Comparison of ENCODE assay signal across 8 cellular contexts in the genomic region with DNA sequence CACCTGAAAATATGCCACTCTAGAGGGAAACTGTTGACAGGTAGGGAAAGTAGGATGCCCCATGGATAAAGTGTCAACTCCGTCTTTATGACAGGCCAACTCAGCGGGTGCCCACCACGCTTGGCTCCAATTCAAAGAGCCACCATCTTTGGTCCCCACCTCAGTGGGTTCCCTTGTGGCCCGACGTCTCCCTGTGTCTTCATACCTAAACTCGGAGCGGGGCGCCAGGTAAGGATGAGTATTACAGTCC. TPM values are rescaled to one million over a fixed set of nuclear protein-coding genes. Genes with fewer than 3 reads are reported as not detected.
DNase-seq lines count a peak whose midpoint lies in the region; ATAC-seq and TF ChIP-seq lines count a peak whose summit lies in the region.

No MANE protein-coding gene starts in this region.

- H3K27ac ChIP-seq in AG04450 (ENCODE audit: low read depth, low read length) (peak overlapping the region; percentile 88), KOPT-K1 (ENCODE audit: low read depth, low read length, poor library complexity, severe bottlenecking) (peak overlapping the region; percentile 98), colonic mucosa (peak overlapping the region; percentile 78)
- peak overlapping the region; percentile 84 for H3K27ac ChIP-seq in naive thymus-derived CD4-positive, alpha-beta T cell (ENCODE audit: low read depth, low read length)

- H3K27me3 Mint-ChIP-seq in naive thymus-derived CD4-positive, alpha-beta T cell, result no peaks in the 10 kb centered on the region

- peaks cover 35% of the 10 kb centered on the region for H3K36me3 ChIP-seq in KOPT-K1 (ENCODE audit: insufficient read depth, low read length)
- no peaks in the 10 kb centered on the region for H3K36me3 ChIP-seq in colonic mucosa
- H3K36me3 ChIP-seq in naive thymus-derived CD4-positive, alpha-beta T cell (ENCODE audit: control insufficient read depth in 2 of 3, insufficient read depth in 3 of 3, low read length in 3 of 3), result peaks cover 0 to 29% (median 7%) of the 10 kb centered on the region in 3 experiments

- peaks cover 7% of the 10 kb centered on the region for H3K4me1 ChIP-seq in colonic mucosa
- H3K4me1 ChIP-seq in naive thymus-derived CD4-positive, alpha-beta T cell (ENCODE audit: control insufficient read depth in 2 of 2, insufficient read depth in 2 of 2, low read length in 2 of 2), result peaks cover 16 to 18% of the 10 kb centered on the region in 2 donors

- H3K9ac ChIP-seq in colonic mucosa (ENCODE audit: low read depth in 2 of 2, low read length in 2 of 2), result peak overlapping the region; percentile 83 to 84

- in situ Hi-C loops in GM13976 (cut with MboI; ENCODE audit: low sequenced_read_pairs, unreplicated experiment), result no loop called here

- ATAC-seq in naive thymus-derived CD4-positive, alpha-beta T cell, result no peak
- ATAC-seq in HG02763 (IDR thresholded peaks at IDR 0.05; ENCODE audit: unreplicated experiment), result no peak
- ATAC-seq in GM18907 (IDR thresholded peaks at IDR 0.05; ENCODE audit: unreplicated experiment), result no peak

- intact Hi-C loops in colonic mucosa (cut with DNase I), result loop anchor here (2.0 kb wide), 1 partner anchor 26 kb away; a partner anchor contains a TSS
- intact Hi-C loops in naive thymus-derived CD4-positive, alpha-beta T cell (cut with micrococcal nuclease), result loop anchor here (1.0 to 5.0 kb wide), 14 partner anchors 27 to 995 kb away; a partner anchor contains a TSS

- DNase-seq in AG04450 (ENCODE audit: low read depth, low spot score) (no peak), colonic mucosa (no peak), NCI-H1930 (lab: John Stamatoyannopoulos, UW) (no peak), GM13976 (ENCODE audit: low spot score) (no peak)
- no peak for DNase-seq in naive thymus-derived CD4-positive, alpha-beta T cell

- peaks cover 30 to 60% (median 51%) of the 10 kb centered on the region in 7 donors for H3K4me1 Mint-ChIP-seq in naive thymus-derived CD4-positive, alpha-beta T cell

- peak overlapping the region; percentile 85 for H3K4me3 ChIP-seq in AG04450 (ENCODE audit: low read depth, low read length)
- H3K4me3 ChIP-seq in colonic mucosa, result peak overlapping the region; percentile 56
- peak overlapping the region; percentile 73 for H3K4me3 ChIP-seq in naive thymus-derived CD4-positive, alpha-beta T cell (ENCODE audit: low read length)

- H3K27ac Mint-ChIP-seq in naive thymus-derived CD4-positive, alpha-beta T cell, result peak overlapping the region; percentile 97 to 100 (median 99)

- peaks cover 0 to 7% (median 0%) of the 10 kb centered on the region in 11 donors for H3K9me3 Mint-ChIP-seq in naive thymus-derived CD4-positive, alpha-beta T cell

- no peaks in the 10 kb centered on the region for H3K9me3 ChIP-seq in AG04450 (ENCODE audit: control insufficient read depth, insufficient read depth, low read length)
- H3K9me3 ChIP-seq in KOPT-K1 (ENCODE audit: insufficient read depth, low read length, poor library complexity, severe bottlenecking), result no peaks in the 10 kb centered on the region
- H3K9me3 ChIP-seq in colonic mucosa, result no peaks in the 10 kb centered on the region
- no peaks in the 10 kb centered on the region for H3K9me3 ChIP-seq in naive thymus-derived CD4-positive, alpha-beta T cell (ENCODE audit: control insufficient read depth in 2 of 3, low read length in 3 of 3)

- POLR2A ChIA-PET in AG04450 (lab: Yijun Ruan, JAX), result interaction anchor here (0.8 to 1.9 kb wide), 11 partner anchors 10 to 104 kb away, joined by 3 to 22 read pairs (median 4); a partner anchor contains a TSS
- POLR2A ChIA-PET in naive thymus-derived CD4-positive, alpha-beta T cell (lab: Charles Lee), result interaction anchor here (0.6 to 17.4 kb wide), 21 partner anchors 11 to 481 kb away, joined by 3 to 499 read pairs (median 5); a partner anchor contains a TSS

- peak overlapping the region; percentile 90 to 99 (median 96) for H3K4me3 Mint-ChIP-seq in naive thymus-derived CD4-positive, alpha-beta T cell

- TF ChIP-seq CTCF in AG04450 (IDR thresholded peaks at IDR 0.05; ENCODE audit: low read depth, low read length), result no peak
- TF ChIP-seq CTCF in colonic mucosa (IDR thresholded peaks at IDR 0.05), result no peak
- TF ChIP-seq CTCF in GM13976 (IDR thresholded peaks at IDR 0.05; ENCODE audit: borderline replicate concordance, control extremely low read depth, extremely low read depth, insufficient read depth, missing control alignments), result no peak

- H3K27me3 ChIP-seq in AG04450 (ENCODE audit: control insufficient read depth, insufficient read depth, low read length) (no peaks in the 10 kb centered on the region), colonic mucosa (no peaks in the 10 kb centered on the region)
- no peaks in the 10 kb centered on the region for H3K27me3 ChIP-seq in naive thymus-derived CD4-positive, alpha-beta T cell (ENCODE audit: control insufficient read depth in 2 of 2, insufficient read depth in 2 of 2, low read length in 2 of 2)

- peaks cover 22 to 55% (median 27%) of the 10 kb centered on the region in 5 donors for H3K36me3 Mint-ChIP-seq in naive thymus-derived CD4-positive, alpha-beta T cell

- CTCF ChIA-PET in AG04450 (lab: Charles Lee), result interaction anchor here (0.5 to 2.7 kb wide), 4 partner anchors 29 to 398 kb away, joined by 3 to 9 read pairs (median 3); a partner anchor contains a TSS
- CTCF ChIA-PET in naive thymus-derived CD4-positive, alpha-beta T cell (lab: Charles Lee), result interaction anchor here (0.6 to 10.2 kb wide), 9 partner anchors 13 to 123 kb away, joined by 3 to 304 read pairs (median 3); a partner anchor contains a TSS

RNA-seq across cellular contexts. Expression of a gene that starts 0.3 kb away (rescaled TPM):
- 4.1 and 6.8 TPM in 2 replicates for polyA plus RNA-seq in AG04450 (2011; rRNA removed)
- 9.0 and 9.5 TPM in 2 replicates for polyA minus RNA-seq in AG04450 (2011; rRNA and poly(A)+ RNA removed)
- total RNA-seq in colonic mucosa, result 10 to 100 TPM; 14.0 to 59.0 TPM
- 10 to 100 TPM; 40.3 to 78.9 (median 62.0) TPM for total RNA-seq in naive thymus-derived CD4-positive, alpha-beta T cell
- polyA plus RNA-seq in naive thymus-derived CD4-positive, alpha-beta T cell, result 10 to 100 TPM in 1 of 2 donors, 1 to 10 TPM in 1; 4.5 to 11.0 TPM

RNA-seq across cellular contexts. Expression of a gene that starts 3.3 kb away (rescaled TPM):
- polyA plus RNA-seq in AG04450 (2011; rRNA removed), result 1,457 and 1,715 TPM in 2 replicates
- 1,694 and 2,026 TPM in 2 replicates for polyA minus RNA-seq in AG04450 (2011; rRNA and poly(A)+ RNA removed)
- 100 to 1,000 TPM; 213 to 605 TPM for total RNA-seq in colonic mucosa
- 100 to 1,000 TPM in 4 of 5 experiments, 10 to 100 TPM in 1; 86.7 to 930 (median 242) TPM for total RNA-seq in naive thymus-derived CD4-positive, alpha-beta T cell
- 100 to 1,000 TPM; 107 to 151 TPM for polyA plus RNA-seq in naive thymus-derived CD4-positive, alpha-beta T cell

RNA-seq across cellular contexts. Expression of a gene that starts 25.7 kb away (rescaled TPM):
- 155 and 156 TPM in 2 replicates for polyA plus RNA-seq in AG04450 (2011; rRNA removed)
- polyA minus RNA-seq in AG04450 (2011; rRNA and poly(A)+ RNA removed), result 96.0 and 99.8 TPM in 2 replicates
- 100 to 1,000 TPM; 130 to 158 TPM for total RNA-seq in colonic mucosa
- total RNA-seq in naive thymus-derived CD4-positive, alpha-beta T cell, result 100 to 1,000 TPM in 1 of 5 experiments, 10 to 100 TPM in 4; 59.4 to 204 (median 81.3) TPM
- 100 to 1,000 TPM; 107 to 132 TPM for polyA plus RNA-seq in naive thymus-derived CD4-positive, alpha-beta T cell

RNA-seq across cellular contexts. Expression of a gene that starts 26.0 kb away (rescaled TPM):
- 14.6 and 17.4 TPM in 2 replicates for polyA plus RNA-seq in AG04450 (2011; rRNA removed)
- 11.0 and 15.0 TPM in 2 replicates for polyA minus RNA-seq in AG04450 (2011; rRNA and poly(A)+ RNA removed)
- 10 to 100 TPM in 1 of 2 donors, 1 to 10 TPM in 1; 7.4 to 19.2 TPM for total RNA-seq in colonic mucosa
- total RNA-seq in naive thymus-derived CD4-positive, alpha-beta T cell, result 10 to 100 TPM in 1 of 5 experiments, 1 to 10 TPM in 4; 2.3 to 29.4 (median 3.1) TPM
- polyA plus RNA-seq in naive thymus-derived CD4-positive, alpha-beta T cell, result 1 to 10 TPM; 7.2 to 7.6 TPM

RNA-seq across cellular contexts. Expression of a gene that starts 27.5 kb away (rescaled TPM):
- 85.2 and 98.7 TPM in 2 replicates for polyA plus RNA-seq in AG04450 (2011; rRNA removed)
- 59.6 and 80.4 TPM in 2 replicates for polyA minus RNA-seq in AG04450 (2011; rRNA and poly(A)+ RNA removed)
- 10 to 100 TPM; 47.2 to 92.8 TPM for total RNA-seq in colonic mucosa
- 10 to 100 TPM; 10.8 to 69.9 (median 26.7) TPM for total RNA-seq in naive thymus-derived CD4-positive, alpha-beta T cell
- 1 to 10 TPM; 2.2 to 2.8 TPM for polyA plus RNA-seq in naive thymus-derived CD4-positive, alpha-beta T cell
